ENCODE assay signal across 8 cellular contexts in the genomic region with DNA sequence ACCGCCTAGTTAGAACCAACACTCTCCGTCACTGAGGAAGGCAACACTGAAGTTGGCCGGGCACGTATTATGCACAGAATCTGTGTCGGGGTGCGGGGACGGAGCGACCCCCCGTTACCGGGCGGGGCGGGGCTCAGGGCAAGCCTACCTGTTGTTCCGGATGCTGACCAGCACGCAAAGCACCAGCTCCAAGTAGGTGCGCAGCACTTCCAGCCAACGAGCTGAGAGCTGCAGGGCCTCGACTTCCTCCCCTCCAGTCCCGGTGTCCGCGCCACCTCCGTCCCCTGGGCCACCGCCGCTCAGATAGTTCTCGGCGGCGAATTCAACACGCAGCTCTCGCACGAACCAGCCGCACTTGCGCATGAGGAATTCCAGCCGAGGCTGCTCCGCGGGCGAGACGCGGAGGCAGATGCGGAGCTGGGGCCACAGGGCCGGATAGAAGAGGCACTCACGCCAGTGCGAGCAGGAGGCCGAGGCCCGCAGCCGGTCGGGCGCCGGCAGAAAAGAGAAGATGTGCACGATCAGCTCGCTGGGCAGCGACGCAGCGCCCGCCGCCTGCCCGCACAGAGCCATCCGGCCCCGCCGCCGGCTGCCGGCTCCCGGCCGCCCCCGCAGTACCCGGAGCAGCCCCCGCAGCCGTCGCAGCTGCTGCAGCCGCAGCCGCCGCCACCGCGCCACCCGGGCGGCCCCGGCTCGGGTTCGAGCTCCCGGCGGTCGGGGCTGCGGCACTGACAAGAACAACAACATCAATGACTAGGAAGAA. TPM values are rescaled to one million over a fixed set of nuclear protein-coding genes. Genes with fewer than 3 reads are reported as not detected.
DNase-seq lines count a peak whose midpoint lies in the region; ATAC-seq and TF ChIP-seq lines count a peak whose summit lies in the region.

No MANE protein-coding gene starts in this region.

- no peaks in the 10 kb centered on the region for H3K27me3 Mint-ChIP-seq in activated naive CD8-positive, alpha-beta T cell treated with anti-CD3 and anti-CD28 coated beads for 36 hours

- H3K9me3 Mint-ChIP-seq in activated naive CD8-positive, alpha-beta T cell treated with anti-CD3 and anti-CD28 coated beads for 36 hours: no peaks in the 10 kb centered on the region

- H3K4me3 Mint-ChIP-seq in activated naive CD8-positive, alpha-beta T cell treated with anti-CD3 and anti-CD28 coated beads for 36 hours: peak overlapping the region; percentile 97

- TF ChIP-seq CTCF in AG10803 (conservative IDR thresholded peaks at IDR 0.05; ENCODE audit: low read length): no peak

- peak; percentile 34 for DNase-seq in AG10803 (ENCODE audit: low read depth)
- peak; percentile 51 for DNase-seq in RPMI8226
- DNase-seq in activated naive CD8-positive, alpha-beta T cell treated with anti-CD3 and anti-CD28 coated beads for 36 hours: peak; percentile 51
- DNase-seq in left cardiac atrium: peak; percentile 42
- peak; percentile 15 for DNase-seq in renal cortical epithelial cell (ENCODE audit: low read depth)
- DNase-seq in SKM-1 (lab: John Stamatoyannopoulos, UW; ENCODE audit: unreplicated experiment): no peak

- H3K4me1 Mint-ChIP-seq in activated naive CD8-positive, alpha-beta T cell treated with anti-CD3 and anti-CD28 coated beads for 36 hours: peaks cover 43% of the 10 kb centered on the region

- intact Hi-C loops in left cardiac atrium (cut with DNase I): loop anchor here in 1 of 2 donors (5.0 to 10.0 kb wide), 2 partner anchors 164 to 327 kb away; a partner anchor contains a TSS

- peaks cover 6% of the 10 kb centered on the region for H3K36me3 Mint-ChIP-seq in activated naive CD8-positive, alpha-beta T cell treated with anti-CD3 and anti-CD28 coated beads for 36 hours

- peak overlapping the region; percentile 91 for H3K4me3 ChIP-seq in AG10803 (ENCODE audit: low read length)

- ATAC-seq in GM18858 (IDR thresholded peaks at IDR 0.05; ENCODE audit: unreplicated experiment) (peak; percentile 7), HG03066 (IDR thresholded peaks at IDR 0.05; ENCODE audit: low read depth, unreplicated experiment) (peak; percentile 8), left cardiac atrium (peak in 1 of 2 donors; percentile 1)

- peak overlapping the region; percentile 100 for H3K27ac Mint-ChIP-seq in activated naive CD8-positive, alpha-beta T cell treated with anti-CD3 and anti-CD28 coated beads for 36 hours

RNA-seq across cellular contexts. Expression of a gene that starts 0.6 kb away (rescaled TPM):
- 10 to 100 TPM; 21.8 TPM for total RNA-seq in activated naive CD8-positive, alpha-beta T cell treated with anti-CD3 and anti-CD28 coated beads for 36 hours
- total RNA-seq in left cardiac atrium (1 to 10 TPM; 5.2 to 5.3 TPM), renal cortical epithelial cell (22.4 and 25.0 TPM in 2 replicates)
